ENCODE assay signal across 19 cellular contexts in genomic region chr22:31613904-31614296, GRCh38. TPM values are rescaled to one million over a fixed set of nuclear protein-coding genes. Genes with fewer than 3 reads are reported as not detected.
A peak's percentile ranks its signal among the peaks of the same experiment; 100 is the strongest.
DNase-seq lines count a peak whose midpoint lies in the region; ATAC-seq, FAIRE-seq and TF ChIP-seq lines count a peak whose summit lies in the region.
"Had no signal": no experiment of that assay in that cellular context is flagged by ENCODE, and none has a peak within 500 bp of the region (broad histone marks: within the 10 kb centered on the region; RNA-seq: fewer than 3 reads in every experiment).

No MANE protein-coding gene starts in this region.

- peak overlapping the region; percentile 43 for H3K14ac ChIP-seq in neuronal stem cell (ENCODE audit: low read length)

- WGBS in GM12878 (ENCODE audit: insufficient coverage, insufficient replicate concordance, low lambda C conversion rate, missing lambda C conversion rate): 89% methylated on average over 10 of the region's 10 CpGs
- no CpG with 5 or more reads among the region's 10 CpGs for WGBS in neuronal stem cell (ENCODE audit: extremely low coverage in 2 of 2, insufficient read length in 2 of 2, insufficient replicate concordance in 1 of 2), 2 donors

- H3K4me1 ChIP-seq in GM12878 (ENCODE audit: control insufficient read depth, insufficient read depth, low read length): peaks cover 16% of the 10 kb centered on the region
- H3K4me1 ChIP-seq in neuronal stem cell (ENCODE audit: control insufficient read depth in 2 of 2, insufficient read depth in 1 of 2, low read depth in 1 of 2, low read length in 2 of 2): no peaks in the 10 kb centered on the region

- H3K4me3 ChIP-seq in GM12878 (no peak overlapping the region), neuronal stem cell (ENCODE audit: low read length in 2 of 2) (no peak overlapping the region)
- H3K4me3 ChIP-seq: GM23248, hepatocyte, Peyer's patch, right atrium auricular region, SK-N-MC had no signal

- no peaks in the 10 kb centered on the region for H3K79me2 ChIP-seq in GM12878 (ENCODE audit: control insufficient read depth, insufficient read depth, low read length)
- H3K79me2 ChIP-seq: hepatocyte had no signal

- no peak for ATAC-seq in GM12878
- no peak for ATAC-seq in HG03457 (IDR thresholded peaks at IDR 0.05; ENCODE audit: unreplicated experiment)
- ATAC-seq in GM19455 (IDR thresholded peaks at IDR 0.05; ENCODE audit: unreplicated experiment): no peak

- intact Hi-C loops in activated CD4-positive, alpha-beta memory T cell treated with anti-CD3 and anti-CD28 coated beads for 36 hours (cut with micrococcal nuclease): no loop called here
- intact Hi-C loops in Calu3 (cut with micrococcal nuclease; ENCODE audit: unreplicated experiment) (no loop called here), GM12878 (cut with micrococcal nuclease; ENCODE audit: unreplicated experiment) (no loop called here)

- FAIRE-seq in GM12878 (lab: Jason Lieb, UNC): no peak
- FAIRE-seq: GM18507 had no signal

- H3K4me2 ChIP-seq in GM12878 (ENCODE audit: control insufficient read depth, insufficient read depth): no peak overlapping the region
- no peak overlapping the region for H3K4me2 ChIP-seq in neuronal stem cell (ENCODE audit: insufficient read depth, low read length, poor library complexity, severe bottlenecking)
- H3K4me2 ChIP-seq: hepatocyte had no signal

- POLR2A ChIA-PET in activated CD4-positive, alpha-beta memory T cell treated with anti-CD3 and anti-CD28 coated beads for 36 hours (lab: Charles Lee): no interaction called here
- POLR2A ChIA-PET in activated CD4-positive, alpha-beta memory T cell treated with anti-CD3 and anti-CD28 coated beads, Interleukin-2, amount 10 ng/mL, durations not matched to agents 7 days and 5 days (lab: Charles Lee): interaction anchor here (1.5 to 1.9 kb wide), 2 partner anchors 10 to 13 kb away, joined by 7 read pairs; no protein-coding TSS in a partner anchor
- POLR2A ChIA-PET in GM12878 (lab: Charles Lee): interaction anchor here (0.6 kb wide), 1 partner anchor 50 kb away, joined by 3 read pairs; no protein-coding TSS in a partner anchor

- no peaks in the 10 kb centered on the region for H3K27me3 Mint-ChIP-seq in activated CD4-positive, alpha-beta memory T cell treated with anti-CD3 and anti-CD28 coated beads for 36 hours
- no peaks in the 10 kb centered on the region for H3K27me3 Mint-ChIP-seq in activated CD4-positive, alpha-beta memory T cell treated with anti-CD3 and anti-CD28 coated beads, Interleukin-2, amount 10 ng/mL, durations not matched to agents 7 days and 5 days
- H3K27me3 Mint-ChIP-seq in Calu3 (ENCODE audit: unreplicated experiment): no peaks in the 10 kb centered on the region

- no peak for DNase-seq in activated CD4-positive, alpha-beta memory T cell treated with anti-CD3 and anti-CD28 coated beads for 36 hours
- no peak for DNase-seq in activated CD4-positive, alpha-beta memory T cell treated with anti-CD3 and anti-CD28 coated beads, Interleukin-2, amount 10 ng/mL, durations not matched to agents 7 days and 5 days
- DNase-seq in Calu3 (no peak), GM12878 (ENCODE audit: low read depth, low spot score) (no peak), neuronal stem cell (ENCODE audit: low spot score) (no peak), NCI-H345 (lab: John Stamatoyannopoulos, UW) (no peak)
- DNase-seq: activated CD4-positive, alpha-beta T cell treated with anti-CD3 and anti-CD28 coated beads, Interleukin-2, amount 50 U/mL, for 1 hour; DND-41; GM23248; islet precursor cell; NCI-H146; nucleus accumbens had no signal

- no peak overlapping the region for H3K9ac ChIP-seq in GM12878 (ENCODE audit: control insufficient read depth, insufficient read depth, low read length)
- H3K9ac ChIP-seq in neuronal stem cell (ENCODE audit: low read depth, low read length, poor library complexity): peak overlapping the region; percentile 79
- H3K9ac ChIP-seq: GM23248 had no signal

- BruUV-seq in Calu3 (replicated peaks; lab: Mats Ljungman, UMichigan) (no TSS peak), GM12878 (replicated peaks; lab: Mats Ljungman, UMichigan) (no TSS peak)

- H4K91ac ChIP-seq in neuronal stem cell (ENCODE audit: low read depth, low read length, poor library complexity): no peak overlapping the region

- no peak overlapping the region for H3K23ac ChIP-seq in neuronal stem cell (ENCODE audit: low read depth, low read length, poor library complexity)

- peaks cover 25% of the 10 kb centered on the region for H3K4me1 Mint-ChIP-seq in activated CD4-positive, alpha-beta memory T cell treated with anti-CD3 and anti-CD28 coated beads for 36 hours (ENCODE audit: low read depth)
- H3K4me1 Mint-ChIP-seq in activated CD4-positive, alpha-beta memory T cell treated with anti-CD3 and anti-CD28 coated beads, Interleukin-2, amount 10 ng/mL, durations not matched to agents 7 days and 5 days: peaks cover 14% of the 10 kb centered on the region
- H3K4me1 Mint-ChIP-seq in Calu3 (ENCODE audit: low read depth, unreplicated experiment): no peaks in the 10 kb centered on the region

- no peak overlapping the region for H3K4ac ChIP-seq in neuronal stem cell (ENCODE audit: low read length)

- H2BK5ac ChIP-seq in neuronal stem cell (ENCODE audit: low read length): no peak overlapping the region

- H3K36me3 ChIP-seq in GM12878 (ENCODE audit: control insufficient read depth in 2 of 2, insufficient read depth in 2 of 2, low read length in 1 of 2) (peaks cover 16 to 23% of the 10 kb centered on the region in 2 experiments; a peak in 3 of 4 replicates), neuronal stem cell (replicated peaks in 1 of 2; ENCODE audit: control insufficient read depth in 2 of 2, insufficient read depth in 2 of 2, low read length in 2 of 2) (peaks cover 12 to 56% of the 10 kb centered on the region in 2 donors)

- no peaks in the 10 kb centered on the region for H3K9me3 ChIP-seq in GM12878 (replicated peaks; ENCODE audit: control insufficient read depth, insufficient read depth, low read length)
- no peaks in the 10 kb centered on the region for H3K9me3 ChIP-seq in neuronal stem cell (replicated peaks in 1 of 2; ENCODE audit: control insufficient read depth in 2 of 2, insufficient read depth in 1 of 2, low read depth in 1 of 2, low read length in 2 of 2)
- H3K9me3 ChIP-seq: Peyer's patch, right atrium auricular region had no signal

- H3K27me3 ChIP-seq in GM12878 (replicated peaks in 1 of 2; ENCODE audit: control insufficient read depth in 2 of 2, insufficient read depth in 2 of 2, low read length in 1 of 2) (no peaks in the 10 kb centered on the region), neuronal stem cell (ENCODE audit: control insufficient read depth in 3 of 3, insufficient read depth in 3 of 3, low read depth in 1 of 3, low read length in 3 of 3) (no peaks in the 10 kb centered on the region)
- H3K27me3 ChIP-seq: hepatocyte, Peyer's patch, right atrium auricular region had no signal

- no peak overlapping the region for H4K8ac ChIP-seq in neuronal stem cell (ENCODE audit: low read depth, low read length)

- H3K4me3 Mint-ChIP-seq in activated CD4-positive, alpha-beta memory T cell treated with anti-CD3 and anti-CD28 coated beads for 36 hours: no peak overlapping the region
- H3K4me3 Mint-ChIP-seq in activated CD4-positive, alpha-beta memory T cell treated with anti-CD3 and anti-CD28 coated beads, Interleukin-2, amount 10 ng/mL, durations not matched to agents 7 days and 5 days: no peak overlapping the region
- H3K4me3 Mint-ChIP-seq in Calu3 (ENCODE audit: low read depth, unreplicated experiment): no peak overlapping the region

- H2AK5ac ChIP-seq in neuronal stem cell (ENCODE audit: low read depth, low read length): no peak overlapping the region

- no peak overlapping the region for H3K27ac ChIP-seq in GM12878 (ENCODE audit: control insufficient read depth, insufficient read depth)
- no peak overlapping the region for H3K27ac ChIP-seq in neuronal stem cell (replicated peaks; ENCODE audit: low read length)
- H3K27ac ChIP-seq: GM23248, hepatocyte, Peyer's patch, right atrium auricular region, SK-N-MC had no signal

- H2AFZ ChIP-seq in GM12878 (ENCODE audit: control insufficient read depth, low read depth, low read length) (no peak overlapping the region), neuronal stem cell (ENCODE audit: low read length) (no peak overlapping the region)
- H2AFZ ChIP-seq: GM23248, hepatocyte had no signal

- RAD21 ChIA-PET in GM12878 (lab: Charles Lee; ENCODE audit: unreplicated experiment): interaction anchor here (1.1 kb wide), 1 partner anchor 162 kb away, joined by 3 read pairs; no protein-coding TSS in a partner anchor

- TF ChIP-seq CTCF in Calu3 (IDR thresholded peaks at IDR 0.05; ENCODE audit: unreplicated experiment) (no peak), GM12878 (IDR thresholded peaks at IDR 0.05 in 2 of 3, conservative IDR thresholded peaks at IDR 0.05 in 1 of 3; ENCODE audit: control insufficient read depth in 2 of 3, extremely low read depth in 1 of 3, insufficient read depth in 1 of 3, low read depth in 3 of 3, low read length in 3 of 3) (no peak)

- 0 out of 2 replicates have a peak, but pooled peaks have one; percentile 44 for TF ChIP-seq POLR2A in GM12878 (IDR thresholded peaks at IDR 0.05; ENCODE audit: low read depth, low read length)

- H4K20me1 ChIP-seq in GM12878 (ENCODE audit: control insufficient read depth, insufficient read depth): no peaks in the 10 kb centered on the region

- H2BK120ac ChIP-seq in neuronal stem cell (ENCODE audit: low read depth, low read length): no peak overlapping the region

- TF ChIP-seq EP300 in GM12878 (IDR thresholded peaks at IDR 0.05; ENCODE audit: borderline replicate concordance in 1 of 2, control insufficient read depth in 1 of 2, low read depth in 2 of 2, low read length in 2 of 2): no peak

- peak overlapping the region; percentile 65 for H2BK12ac ChIP-seq in neuronal stem cell (ENCODE audit: low read length)

- SMC1A ChIA-PET in GM12878 (lab: Charles Lee; ENCODE audit: uncharacterized antibody, unreplicated experiment): interaction anchor here (1.1 kb wide), 1 partner anchor 52 kb away, joined by 3 read pairs; no protein-coding TSS in a partner anchor

- CTCF ChIA-PET in activated CD4-positive, alpha-beta memory T cell treated with anti-CD3 and anti-CD28 coated beads for 36 hours (lab: Charles Lee): no interaction called here
- CTCF ChIA-PET in activated CD4-positive, alpha-beta memory T cell treated with anti-CD3 and anti-CD28 coated beads, Interleukin-2, amount 10 ng/mL, durations not matched to agents 7 days and 5 days (lab: Charles Lee): no interaction called here
- CTCF ChIA-PET in Calu3 (lab: Charles Lee): no interaction called here
- CTCF ChIA-PET in GM12878 (lab: Yijun Ruan, JAX): interaction anchor here (1.6 kb wide), 1 partner anchor 20 kb away, joined by 4 read pairs; no protein-coding TSS in a partner anchor

- H3K18ac ChIP-seq in neuronal stem cell (ENCODE audit: low read length): peak overlapping the region; percentile 29

- H3K79me1 ChIP-seq in neuronal stem cell (ENCODE audit: low read depth, low read length): no peaks in the 10 kb centered on the region

- no peaks in the 10 kb centered on the region for H3K9me3 Mint-ChIP-seq in activated CD4-positive, alpha-beta memory T cell treated with anti-CD3 and anti-CD28 coated beads for 36 hours
- no peaks in the 10 kb centered on the region for H3K9me3 Mint-ChIP-seq in activated CD4-positive, alpha-beta memory T cell treated with anti-CD3 and anti-CD28 coated beads, Interleukin-2, amount 10 ng/mL, durations not matched to agents 7 days and 5 days
- no peaks in the 10 kb centered on the region for H3K9me3 Mint-ChIP-seq in Calu3 (ENCODE audit: low read depth, unreplicated experiment)

- peak overlapping the region; percentile 43 for H3K27ac Mint-ChIP-seq in activated CD4-positive, alpha-beta memory T cell treated with anti-CD3 and anti-CD28 coated beads for 36 hours
- no peak overlapping the region for H3K27ac Mint-ChIP-seq in activated CD4-positive, alpha-beta memory T cell treated with anti-CD3 and anti-CD28 coated beads, Interleukin-2, amount 10 ng/mL, durations not matched to agents 7 days and 5 days
- H3K27ac Mint-ChIP-seq in Calu3 (ENCODE audit: unreplicated experiment): peak overlapping the region; percentile 37

- in situ Hi-C loops in GM12878 (cut with MboI): no loop called here

- no peak for TF ChIP-seq RAD21 in GM12878 (IDR thresholded peaks at IDR 0.05; ENCODE audit: insufficient read depth, low read depth, low read length)

- peaks cover 44% of the 10 kb centered on the region for H3K36me3 Mint-ChIP-seq in activated CD4-positive, alpha-beta memory T cell treated with anti-CD3 and anti-CD28 coated beads for 36 hours
- H3K36me3 Mint-ChIP-seq in activated CD4-positive, alpha-beta memory T cell treated with anti-CD3 and anti-CD28 coated beads, Interleukin-2, amount 10 ng/mL, durations not matched to agents 7 days and 5 days (ENCODE audit: low read depth): peaks cover 39% of the 10 kb centered on the region
- H3K36me3 Mint-ChIP-seq in Calu3 (ENCODE audit: insufficient read depth, unreplicated experiment): peaks cover 53% of the 10 kb centered on the region

- no peak overlapping the region for H2BK15ac ChIP-seq in neuronal stem cell (ENCODE audit: low read length)

RNA-seq across cellular contexts. Expression of gene PISD, which starts 48.1 kb away (rescaled TPM):
- total RNA-seq in activated CD4-positive, alpha-beta memory T cell treated with anti-CD3 and anti-CD28 coated beads for 36 hours: 10 to 100 TPM; 39.4 to 40.2 TPM
- 10 to 100 TPM; 19.2 to 19.6 TPM for total RNA-seq in activated CD4-positive, alpha-beta memory T cell treated with anti-CD3 and anti-CD28 coated beads, Interleukin-2, amount 10 ng/mL, durations not matched to agents 7 days and 5 days
- total RNA-seq in Calu3 (2022): 45.9 and 53.4 TPM in 2 replicates
- 75.1 and 77.2 TPM in 2 replicates for total RNA-seq in GM12878 (2013; cell fraction: nucleolus; rRNA removed)
- 41.3 and 44.7 TPM in 2 replicates for total RNA-seq in GM12878 (2014; rRNA removed)
- 24.2 and 25.8 TPM in 2 replicates for total RNA-seq in GM12878 (2014; rRNA removed; fragmentation: Illumina TruSeq; extraction: Trizol)
- total RNA-seq in GM12878 (2021): 62.7 and 63.4 TPM in 2 replicates
- polyA plus RNA-seq in GM12878 (2011; ENCODE audit: low read depth): 18.1 TPM
- 22.5 and 46.8 TPM in 2 replicates for polyA plus RNA-seq in GM12878 (2011; rRNA removed)
- 66.2 and 74.7 TPM in 2 replicates for polyA plus RNA-seq in GM12878 (2011; cell fraction: cytosol; rRNA removed)
- polyA plus RNA-seq in GM12878 (2011; cell fraction: nucleus; rRNA removed): 157 and 166 TPM in 2 replicates
- polyA plus RNA-seq in GM12878 (2012): 34.4 and 39.1 TPM in 2 replicates
- 24.5 and 36.9 TPM in 2 replicates for polyA plus RNA-seq in GM12878 (2014; fragmentation: Illumina TruSeq; extraction: Trizol)
- polyA plus RNA-seq in GM12878 (2014; fragmentation: Nextera tagmentation; extraction: Ambion mirVana): 10 to 100 TPM; 31.1 to 44.9 TPM
- 49.1 and 51.4 TPM in 2 replicates for polyA plus RNA-seq in GM12878 (2014; rRNA removed)
- polyA plus RNA-seq in GM12878 (2016; fragmentation: Nextera tagmentation; extraction: Ambion mirVana): 10 to 100 TPM; 48.3 to 54.9 TPM
- polyA minus RNA-seq in GM12878 (2011; rRNA and poly(A)+ RNA removed): 28.3 and 51.8 TPM in 2 replicates
- 19.8 and 21.5 TPM in 2 replicates for polyA minus RNA-seq in GM12878 (2011; cell fraction: cytosol; rRNA and poly(A)+ RNA removed)
- 24.8 and 28.7 TPM in 2 replicates for polyA minus RNA-seq in GM12878 (2011; cell fraction: nucleus; rRNA and poly(A)+ RNA removed)
- polyA plus RNA-seq in neuronal stem cell (2013, experiment 1 of 2): 18.6 TPM
- polyA plus RNA-seq in neuronal stem cell (2013, experiment 2 of 2): 18.6 TPM
